In the genomic region with DNA sequence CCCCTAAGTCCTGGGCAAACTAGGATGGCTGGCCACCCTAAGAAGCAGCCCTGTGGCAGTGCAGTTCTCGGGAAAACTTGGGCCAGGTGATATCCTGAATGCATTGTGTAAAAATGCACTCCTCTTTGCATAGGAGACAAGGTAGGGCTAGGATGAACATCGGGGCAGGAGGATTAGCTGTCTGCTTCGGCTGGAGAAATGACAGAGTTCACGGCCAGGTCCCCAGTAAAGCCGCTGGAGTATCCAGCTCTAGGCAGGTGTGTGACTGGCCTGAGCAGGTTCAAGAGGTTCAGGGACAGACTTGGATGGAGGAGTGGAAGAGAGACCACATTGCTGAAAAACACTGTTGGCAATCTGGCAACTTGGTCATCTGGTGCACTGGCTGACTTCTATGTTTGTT, we compare ENCODE assay signal across 25 cellular contexts. TPM values are rescaled to one million over a fixed set of nuclear protein-coding genes. Genes with fewer than 3 reads are reported as not detected.
A peak's percentile ranks its signal among the peaks of the same experiment; 100 is the strongest.
DNase-seq lines count a peak whose midpoint lies in the region; ATAC-seq and TF ChIP-seq lines count a peak whose summit lies in the region.
"Had no signal": no experiment of that assay in that cellular context is flagged by ENCODE, and none has a peak within 500 bp of the region (broad histone marks: within the 10 kb centered on the region; RNA-seq: fewer than 3 reads in every experiment).

No MANE protein-coding gene starts in this region.

- DNase-seq in activated naive CD4-positive, alpha-beta T cell treated with anti-CD3 and anti-CD28 coated beads, Interleukin-2, amount 10 ng/mL, durations not matched to agents 7 days and 5 days, result no peak
- no peak for DNase-seq in activated naive CD4-positive, alpha-beta T cell treated with anti-CD3 and anti-CD28 coated beads, Interleukin-2, amount 50 U/mL, for 16 hours
- peak; percentile 39 for DNase-seq in G401 (ENCODE audit: low spot score)
- DNase-seq in central memory CD8-positive, alpha-beta T cell (ENCODE audit: low spot score in 2 of 2), result no peak
- DNase-seq in esophagus muscularis mucosa (ENCODE audit: extremely low spot score), result peak; percentile 62
- no peak for DNase-seq in iPS-NIHi11 (ENCODE audit: low spot score)
- DNase-seq: CD4-positive, alpha-beta memory T cell; COR-L47; GDM1; GOT3; KG1; MM.1S; NCI-H1694; NCI-H2029 treated with DMSO at 0.1 percent for 48 hours; NCI-H446 treated with DMSO at 0.1 percent for 48 hours; NCI-H526; SHP77 had no signal

- H3K27me3 Mint-ChIP-seq in activated naive CD4-positive, alpha-beta T cell treated with anti-CD3 and anti-CD28 coated beads, Interleukin-2, amount 10 ng/mL, durations not matched to agents 7 days and 5 days, result no peaks in the 10 kb centered on the region
- no peaks in the 10 kb centered on the region for H3K27me3 Mint-ChIP-seq in central memory CD8-positive, alpha-beta T cell
- H3K27me3 Mint-ChIP-seq: CD4-positive, alpha-beta memory T cell had no signal

- H3K4me1 Mint-ChIP-seq in activated naive CD4-positive, alpha-beta T cell treated with anti-CD3 and anti-CD28 coated beads, Interleukin-2, amount 10 ng/mL, durations not matched to agents 7 days and 5 days, result no peaks in the 10 kb centered on the region
- peaks cover 11% of the 10 kb centered on the region for H3K4me1 Mint-ChIP-seq in central memory CD8-positive, alpha-beta T cell

- no peaks in the 10 kb centered on the region for H3K9me3 ChIP-seq in esophagus muscularis mucosa
- H3K9me3 ChIP-seq: BLaER1, HAP-1 had no signal

- no peaks in the 10 kb centered on the region for H3K27me3 ChIP-seq in esophagus muscularis mucosa
- H3K27me3 ChIP-seq: BLaER1 had no signal

- no peak for TF ChIP-seq POLR2A in esophagus muscularis mucosa (IDR thresholded peaks at IDR 0.05; ENCODE audit: low read depth)

- H3K36me3 Mint-ChIP-seq in activated naive CD4-positive, alpha-beta T cell treated with anti-CD3 and anti-CD28 coated beads, Interleukin-2, amount 10 ng/mL, durations not matched to agents 7 days and 5 days, result no peaks in the 10 kb centered on the region
- peaks cover 18% of the 10 kb centered on the region for H3K36me3 Mint-ChIP-seq in central memory CD8-positive, alpha-beta T cell (ENCODE audit: insufficient read depth)

- no peak for TF ChIP-seq CTCF in esophagus muscularis mucosa (IDR thresholded peaks at IDR 0.05)

- no peak overlapping the region for H3K27ac ChIP-seq in esophagus muscularis mucosa (replicated peaks in 1 of 4)
- H3K27ac ChIP-seq: BLaER1, RWPE1 had no signal

- in situ Hi-C loops in G401 (cut with HindIII; ENCODE audit: low sequenced_read_pairs), result no loop called here

- H3K4me3 ChIP-seq in esophagus muscularis mucosa, result no peak overlapping the region
- H3K4me3 ChIP-seq: BLaER1, GM12878, HAP-1 had no signal

- no peaks in the 10 kb centered on the region for H3K9me3 Mint-ChIP-seq in activated naive CD4-positive, alpha-beta T cell treated with anti-CD3 and anti-CD28 coated beads, Interleukin-2, amount 10 ng/mL, durations not matched to agents 7 days and 5 days
- no peaks in the 10 kb centered on the region for H3K9me3 Mint-ChIP-seq in central memory CD8-positive, alpha-beta T cell
- H3K9me3 Mint-ChIP-seq: CD4-positive, alpha-beta memory T cell; HFFc6 had no signal

- H3K27ac Mint-ChIP-seq in activated naive CD4-positive, alpha-beta T cell treated with anti-CD3 and anti-CD28 coated beads, Interleukin-2, amount 10 ng/mL, durations not matched to agents 7 days and 5 days, result peak overlapping the region; percentile 20
- peak overlapping the region; percentile 14 for H3K27ac Mint-ChIP-seq in central memory CD8-positive, alpha-beta T cell (ENCODE audit: low read depth)
- H3K27ac Mint-ChIP-seq: HFFc6 had no signal

- H3K36me3 ChIP-seq in esophagus muscularis mucosa, result peaks cover 0 to 14% (median 6%) of the 10 kb centered on the region in 4 donors
- H3K36me3 ChIP-seq: BLaER1, HAP-1 had no signal

- H3K4me3 Mint-ChIP-seq in activated naive CD4-positive, alpha-beta T cell treated with anti-CD3 and anti-CD28 coated beads, Interleukin-2, amount 10 ng/mL, durations not matched to agents 7 days and 5 days, result no peak overlapping the region
- no peak overlapping the region for H3K4me3 Mint-ChIP-seq in central memory CD8-positive, alpha-beta T cell
- H3K4me3 Mint-ChIP-seq: CD4-positive, alpha-beta memory T cell; HFFc6 had no signal

- 98% methylated on average over 5 of the region's 5 CpGs for WGBS in esophagus muscularis mucosa

- TF ChIP-seq EP300 in esophagus muscularis mucosa (IDR thresholded peaks at IDR 0.05), result no peak

- peaks cover 0 to 17% (median 8%) of the 10 kb centered on the region in 4 donors for H3K4me1 ChIP-seq in esophagus muscularis mucosa
- H3K4me1 ChIP-seq: BLaER1, HAP-1 had no signal

- no peak for ATAC-seq in central memory CD8-positive, alpha-beta T cell (replicated peaks; ENCODE audit: extremely low read depth, poor library complexity, severe bottlenecking)
- no peak for ATAC-seq in GM19452 (IDR thresholded peaks at IDR 0.05; ENCODE audit: unreplicated experiment)
- ATAC-seq in HG03045 (IDR thresholded peaks at IDR 0.05; ENCODE audit: unreplicated experiment), result no peak
- ATAC-seq: GM12878, Panc1 had no signal

- CTCF ChIA-PET in activated naive CD4-positive, alpha-beta T cell treated with anti-CD3 and anti-CD28 coated beads, Interleukin-2, amount 10 ng/mL, durations not matched to agents 7 days and 5 days (lab: Charles Lee), result no interaction called here

- intact Hi-C loops in esophagus muscularis mucosa (cut with DNase I), result no loop called here

RNA-seq across cellular contexts. Expression of gene DTD1, which starts 26.4 kb away (rescaled TPM):
- total RNA-seq in G401 (2014; rRNA removed; shearing (Covaris generic)), result 110 and 135 TPM in 2 replicates
- total RNA-seq in esophagus muscularis mucosa, result 10 to 100 TPM; 15.1 to 20.0 (median 17.5) TPM

RNA-seq across cellular contexts. Expression of gene SMIM26, which starts 47.0 kb away (rescaled TPM):
- total RNA-seq in G401 (2014; rRNA removed; shearing (Covaris generic)), result 75.7 and 164 TPM in 2 replicates
- 100 to 1,000 TPM in 2 of 4 donors, 10 to 100 TPM in 2; 74.4 to 165 (median 121) TPM for total RNA-seq in esophagus muscularis mucosa

Comparison
In these comparisons a context has a peak if more than half of its experiments do, and no peak if none do; other contexts are left out.
1. DNase-seq: peak in G401 (single experiment) and esophagus muscularis mucosa (single experiment); none in activated naive CD4-positive, alpha-beta T cell treated with anti-CD3 and anti-CD28 coated beads, Interleukin-2, amount 10 ng/mL, durations not matched to agents 7 days and 5 days (single experiment), activated naive CD4-positive, alpha-beta T cell treated with anti-CD3 and anti-CD28 coated beads, Interleukin-2, amount 50 U/mL, for 16 hours (single experiment), central memory CD8-positive, alpha-beta T cell (0 of 2) and iPS-NIHi11 (single experiment).